In the genomic region with DNA sequence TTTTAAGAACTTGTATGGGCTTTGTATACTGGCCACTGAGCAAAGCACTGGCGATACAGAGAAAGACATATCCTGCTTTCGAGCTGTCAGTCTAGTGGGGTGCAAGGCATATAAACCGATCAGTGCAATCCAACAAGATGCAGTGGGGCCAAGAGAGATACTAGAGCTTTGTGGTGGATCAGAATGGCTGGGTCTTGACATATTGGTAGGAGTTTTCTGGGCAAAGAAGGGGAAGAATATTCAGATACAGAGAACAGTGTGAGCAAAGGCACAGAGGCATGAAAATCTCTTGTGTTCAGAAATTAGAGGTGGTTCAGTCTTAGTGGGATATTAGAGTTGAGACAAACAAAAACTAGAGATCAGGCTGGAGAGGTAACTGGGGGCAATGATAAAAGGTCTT, we compare ENCODE assay signal across 18 cellular contexts. TPM values are rescaled to one million over a fixed set of nuclear protein-coding genes. Genes with fewer than 3 reads are reported as not detected.
DNase-seq lines count a peak whose midpoint lies in the region; TF ChIP-seq lines count a peak whose summit lies in the region.
"Had no signal": no experiment of that assay in that cellular context is flagged by ENCODE, and none has a peak within 500 bp of the region (broad histone marks: within the 10 kb centered on the region; RNA-seq: fewer than 3 reads in every experiment).

No MANE protein-coding gene starts in this region.

- H3K27ac ChIP-seq in HEK293 (ENCODE audit: extremely low read depth, low read depth, low read length) (no peak overlapping the region), VCaP (peak overlapping the region; percentile 31), hepatocyte (no peak overlapping the region)
- H3K27ac ChIP-seq: BLaER1 treated with 17β-estradiol and CSF1 and Interleukin-3, amounts not matched to agents 10 nM and 100 nM; C4-2B had no signal

- 95% methylated on average over 3 of the region's 3 CpGs for WGBS in hepatocyte (ENCODE audit: low lambda C conversion rate, missing lambda C conversion rate)

- H3K4me1 ChIP-seq in HEK293 (ENCODE audit: control insufficient read depth, insufficient read depth, low read length), result no peaks in the 10 kb centered on the region
- H3K4me1 ChIP-seq in hepatocyte (ENCODE audit: insufficient read depth), result no peaks in the 10 kb centered on the region
- H3K4me1 ChIP-seq: Caco-2 had no signal

- H3K27ac Mint-ChIP-seq in glutamatergic neuron (ENCODE audit: unreplicated experiment), result no peak overlapping the region
- H3K27ac Mint-ChIP-seq: B cell; CD4-positive, alpha-beta T cell; CD8-positive, alpha-beta T cell had no signal

- H2AFZ ChIP-seq in hepatocyte, result no peak overlapping the region

- peaks cover 6% of the 10 kb centered on the region for H3K36me3 Mint-ChIP-seq in glutamatergic neuron (ENCODE audit: unreplicated experiment)
- H3K36me3 Mint-ChIP-seq: CD8-positive, alpha-beta T cell had no signal

- H3K9me3 ChIP-seq in HEK293 (ENCODE audit: control insufficient read depth, insufficient read depth, low read depth, low read length), result no peaks in the 10 kb centered on the region
- H3K9me3 ChIP-seq in hepatocyte (ENCODE audit: low read depth), result no peaks in the 10 kb centered on the region
- H3K9me3 ChIP-seq: Caco-2 had no signal

- POLR2A ChIA-PET in HEK293 (lab: Yijun Ruan, JAX), result interaction anchor here (0.6 kb wide), 1 partner anchor 17 kb away, joined by 7 read pairs; no protein-coding TSS in a partner anchor

- H3K4me2 ChIP-seq in hepatocyte, result no peak overlapping the region
- H3K4me2 ChIP-seq: BLaER1 treated with 17β-estradiol and CSF1 and Interleukin-3, amounts not matched to agents 10 nM and 100 nM had no signal

- CTCF ChIA-PET in HEK293 (lab: Yijun Ruan, JAX), result interaction anchor here (0.8 kb wide), 1 partner anchor 38 kb away, joined by 3 read pairs; no protein-coding TSS in a partner anchor

- H3K4me1 Mint-ChIP-seq in glutamatergic neuron (ENCODE audit: low read depth, unreplicated experiment), result peaks cover 19% of the 10 kb centered on the region
- H3K4me1 Mint-ChIP-seq: B cell had no signal

- no peak for DNase-seq in glutamatergic neuron
- DNase-seq in AG08396 (ENCODE audit: low spot score), result no peak
- no peak for DNase-seq in hepatocyte (ENCODE audit: low spot score)
- DNase-seq: 8988T; ACHN; AML-193; Caco-2; Calu3; CD4-positive, alpha-beta T cell; CD8-positive, alpha-beta T cell; DMS79 treated with DMSO at 0.1 percent for 48 hours; GF-D8 had no signal

- TF ChIP-seq CTCF in HEK293 (tag by site-specific recombination; IDR thresholded peaks at IDR 0.05) (no peak), VCaP (conservative IDR thresholded peaks at IDR 0.05) (no peak), glutamatergic neuron (IDR thresholded peaks at IDR 0.05; ENCODE audit: partially characterized antibody, unreplicated experiment) (no peak), hepatocyte (IDR thresholded peaks at IDR 0.05; ENCODE audit: poor library complexity) (no peak)

- peaks cover 9% of the 10 kb centered on the region for H3K27me3 Mint-ChIP-seq in glutamatergic neuron (ENCODE audit: unreplicated experiment)

- H3K36me3 ChIP-seq in HEK293 (ENCODE audit: control insufficient read depth in 2 of 2, insufficient read depth in 1 of 2, low read length in 2 of 2), result no peaks in the 10 kb centered on the region
- H3K36me3 ChIP-seq in hepatocyte (replicated peaks; ENCODE audit: insufficient read depth, low read depth), result no peaks in the 10 kb centered on the region
- H3K36me3 ChIP-seq: BLaER1 treated with 17β-estradiol and CSF1 and Interleukin-3, amounts not matched to agents 10 nM and 100 nM had no signal

- no peak overlapping the region for H3K4me3 ChIP-seq in HEK293 (ENCODE audit: low read depth, low read length)
- no peak overlapping the region for H3K4me3 ChIP-seq in hepatocyte
- H3K4me3 ChIP-seq: BLaER1 treated with 17β-estradiol and CSF1 and Interleukin-3, amounts not matched to agents 10 nM and 100 nM had no signal

- no peaks in the 10 kb centered on the region for H4K20me1 ChIP-seq in hepatocyte (ENCODE audit: insufficient read depth, poor library complexity, severe bottlenecking)
- H4K20me1 ChIP-seq: BLaER1 treated with 17β-estradiol and CSF1 and Interleukin-3, amounts not matched to agents 10 nM and 100 nM had no signal

- H3K4me3 Mint-ChIP-seq in glutamatergic neuron (ENCODE audit: unreplicated experiment), result peak overlapping the region; percentile 9
- H3K4me3 Mint-ChIP-seq: B cell; CD4-positive, alpha-beta T cell; CD8-positive, alpha-beta T cell had no signal

- H3K27me3 ChIP-seq in hepatocyte, result peaks cover 24% of the 10 kb centered on the region
- H3K27me3 ChIP-seq: BLaER1 treated with 17β-estradiol and CSF1 and Interleukin-3, amounts not matched to agents 10 nM and 100 nM had no signal

- no peaks in the 10 kb centered on the region for H3K79me2 ChIP-seq in hepatocyte

- H3K9me3 Mint-ChIP-seq in glutamatergic neuron (ENCODE audit: unreplicated experiment), result peaks cover 5% of the 10 kb centered on the region
- H3K9me3 Mint-ChIP-seq: CD4-positive, alpha-beta T cell; CD8-positive, alpha-beta T cell had no signal

- no peaks in the 10 kb centered on the region for H3K9me2 ChIP-seq in hepatocyte (replicated peaks; ENCODE audit: insufficient read depth)

TF ChIP-seq in HEK293, 187 proteins besides CTCF, POLR2A, EP300 and RAD21:
- TF ChIP-seq ZFP3 (tag by site-specific recombination; IDR thresholded peaks at IDR 0.05; ENCODE audit: low read depth), result peak; percentile 71
- TF ChIP-seq ZNF555 (tag by site-specific recombination; conservative IDR thresholded peaks at IDR 0.05), result no peak

RNA-seq across cellular contexts. Expression of gene FOXO6, which starts 49.2 kb away (rescaled TPM):
- total RNA-seq in glutamatergic neuron (ENCODE audit: unreplicated experiment), result 11.7 TPM
- total RNA-seq in hepatocyte, result 0.80 and 1.4 TPM in 2 replicates
- polyA plus RNA-seq in hepatocyte, result 4.2 and 5.0 TPM in 2 replicates
- polyA plus RNA-seq: AG04450 had no signal
